8 cellular contexts compared by ENCODE assay signal in the genomic region with DNA sequence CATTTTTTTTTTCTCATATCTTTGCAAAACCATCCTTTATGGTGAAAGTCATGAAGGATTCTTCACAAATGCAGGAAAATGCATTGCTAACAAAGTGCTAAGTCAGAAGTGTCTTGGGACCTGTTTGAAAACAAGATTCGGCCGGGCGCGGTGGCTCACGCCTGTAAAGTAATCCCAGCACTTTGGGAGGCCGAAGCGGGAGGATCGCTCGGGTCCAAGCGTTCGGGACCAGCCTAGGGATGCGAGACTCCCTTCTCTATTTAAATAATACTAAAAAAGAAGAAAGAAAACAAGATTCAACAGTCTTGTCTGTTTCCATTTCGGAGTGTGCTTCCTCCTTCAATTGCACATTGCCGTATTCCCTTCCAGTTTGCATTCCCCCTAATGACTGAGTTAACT. TPM values are rescaled to one million over a fixed set of nuclear protein-coding genes. Genes with fewer than 3 reads are reported as not detected.
DNase-seq lines count a peak whose midpoint lies in the region; ATAC-seq and TF ChIP-seq lines count a peak whose summit lies in the region.

No MANE protein-coding gene starts in this region.

- DNase-seq in GM06990 (ENCODE audit: extremely low read depth, insufficient read length) (no peak), SJSA1 (ENCODE audit: low read depth in 1 of 2, low spot score in 2 of 2) (no peak), esophagus squamous epithelium (lab: John Stamatoyannopoulos, UW) (no peak), prostate gland (ENCODE audit: low spot score) (no peak), NCI-H748 (lab: John Stamatoyannopoulos, UW; ENCODE audit: unreplicated experiment) (no peak)
- no peak for DNase-seq in central memory CD4-positive, alpha-beta T cell
- DNase-seq in activated CD4-positive, CD25-positive, alpha-beta regulatory T cell treated with anti-CD3 and anti-CD28 coated beads, Interleukin-2, amount 50 U/mL, for 72 hours, result no peak

- peak overlapping the region; percentile 85 for H3K4me3 ChIP-seq in GM06990 (replicated peaks; ENCODE audit: low read depth, low read length)
- H3K4me3 ChIP-seq in SJSA1, result peak overlapping the region; percentile 88
- peak overlapping the region; percentile 42 to 86 (median 60) for H3K4me3 ChIP-seq in esophagus squamous epithelium
- peak overlapping the region; percentile 65 to 85 for H3K4me3 ChIP-seq in prostate gland

- no peaks in the 10 kb centered on the region for H3K36me3 ChIP-seq in GM06990 (ENCODE audit: control insufficient read depth, insufficient read depth, low read length)
- peaks cover 24% of the 10 kb centered on the region for H3K36me3 ChIP-seq in SJSA1
- no peaks in the 10 kb centered on the region for H3K36me3 ChIP-seq in esophagus squamous epithelium
- H3K36me3 ChIP-seq in prostate gland, result no peaks in the 10 kb centered on the region

- H3K4me1 ChIP-seq in SJSA1 (replicated peaks) (peaks cover 6% of the 10 kb centered on the region), esophagus squamous epithelium (peaks cover 5 to 28% (median 12%) of the 10 kb centered on the region in 3 donors), prostate gland (replicated peaks) (peaks cover 5% of the 10 kb centered on the region)

- H3K9me3 ChIP-seq in SJSA1 (replicated peaks), result no peaks in the 10 kb centered on the region
- no peaks in the 10 kb centered on the region for H3K9me3 ChIP-seq in esophagus squamous epithelium
- H3K9me3 ChIP-seq in prostate gland, result no peaks in the 10 kb centered on the region

- no peaks in the 10 kb centered on the region for H3K27me3 ChIP-seq in GM06990 (replicated peaks; ENCODE audit: control insufficient read depth, insufficient read depth, low read length)
- H3K27me3 ChIP-seq in SJSA1 (replicated peaks), result no peaks in the 10 kb centered on the region
- no peaks in the 10 kb centered on the region for H3K27me3 ChIP-seq in esophagus squamous epithelium
- no peaks in the 10 kb centered on the region for H3K27me3 ChIP-seq in prostate gland (replicated peaks; ENCODE audit: insufficient read depth)

- intact Hi-C loops in esophagus squamous epithelium (cut with DNase I), result loop anchor here (10.0 kb wide), 2 partner anchors 57 to 97 kb away; partner anchors contain the start of gene RPS16
- intact Hi-C loops in prostate gland (cut with DNase I), result loop anchor here (5.0 kb wide), 4 partner anchors 60 to 425 kb away; partner anchors contain the start of gene RPS16

- H3K27ac ChIP-seq in SJSA1 (peak overlapping the region; percentile 44; the same call in 1 of the 2 replicates), esophagus squamous epithelium (peak overlapping the region; percentile 50 to 90 (median 76)), prostate gland (peak overlapping the region; percentile 71 to 76)

- ATAC-seq in HG02938 (IDR thresholded peaks at IDR 0.05; ENCODE audit: unreplicated experiment), result no peak

- TF ChIP-seq POLR2A in esophagus squamous epithelium (IDR thresholded peaks at IDR 0.05), result no peak
- TF ChIP-seq POLR2A in prostate gland (IDR thresholded peaks at IDR 0.05), result no peak

- no peak for TF ChIP-seq CTCF in GM06990 (IDR thresholded peaks at IDR 0.05; ENCODE audit: insufficient read depth, low read length, poor library complexity, severe bottlenecking)
- no peak for TF ChIP-seq CTCF in esophagus squamous epithelium (IDR thresholded peaks at IDR 0.05)
- TF ChIP-seq CTCF in prostate gland (IDR thresholded peaks at IDR 0.05), result no peak

- WGBS in esophagus squamous epithelium, 2 donors, result 26 to 47% methylated on average over 14 of the region's 14 CpGs
- 29% methylated on average over 14 of the region's 14 CpGs for WGBS in prostate gland

RNA-seq across cellular contexts. Expression of gene EID2B, which starts 0.8 kb away (rescaled TPM):
- 4.8 and 6.4 TPM in 2 replicates for total RNA-seq in SJSA1 (2014; rRNA removed; shearing (Covaris generic))
- total RNA-seq in esophagus squamous epithelium (1 to 10 TPM in 1 of 4 donors, under 1 TPM in 2, not detected in 1; 0.48 to 3.6 (median 0.79) TPM), prostate gland (1 to 10 TPM; 2.6 to 4.5 TPM)

RNA-seq across cellular contexts. Expression of gene EID2, which starts 8.1 kb away (rescaled TPM):
- 16.9 and 22.7 TPM in 2 replicates for total RNA-seq in SJSA1 (2014; rRNA removed; shearing (Covaris generic))
- total RNA-seq in esophagus squamous epithelium (10 to 100 TPM in 1 of 4 donors, 1 to 10 TPM in 3; 6.0 to 10.5 (median 9.5) TPM), prostate gland (10 to 100 TPM; 21.1 to 25.3 TPM)

RNA-seq across cellular contexts. Expression of gene SELENOV, which starts 16.9 kb away (rescaled TPM):
- not detected in 2 replicates for total RNA-seq in SJSA1 (2014; rRNA removed; shearing (Covaris generic))
- not detected for total RNA-seq in esophagus squamous epithelium
- total RNA-seq in prostate gland, result not detected

RNA-seq across cellular contexts. Expression of gene DLL3, which starts 33.1 kb away (rescaled TPM):
- total RNA-seq in SJSA1 (2014; rRNA removed; shearing (Covaris generic)), result 0.03 and 0.05 TPM in 2 replicates
- total RNA-seq in esophagus squamous epithelium, result not detected
- total RNA-seq in prostate gland, result 1 to 10 TPM in 1 of 2 donors, not detected in 1; 6.3 TPM

RNA-seq across cellular contexts. Expression of gene TIMM50, which starts 51.2 kb away (rescaled TPM):
- total RNA-seq in SJSA1 (2014; rRNA removed; shearing (Covaris generic)), result 79.0 and 90.0 TPM in 2 replicates
- total RNA-seq in esophagus squamous epithelium (10 to 100 TPM; 34.0 to 63.2 (median 51.5) TPM), prostate gland (10 to 100 TPM; 54.1 to 75.5 TPM)
